Comparison of ENCODE assay signal across 8 cellular contexts in the genomic region with DNA sequence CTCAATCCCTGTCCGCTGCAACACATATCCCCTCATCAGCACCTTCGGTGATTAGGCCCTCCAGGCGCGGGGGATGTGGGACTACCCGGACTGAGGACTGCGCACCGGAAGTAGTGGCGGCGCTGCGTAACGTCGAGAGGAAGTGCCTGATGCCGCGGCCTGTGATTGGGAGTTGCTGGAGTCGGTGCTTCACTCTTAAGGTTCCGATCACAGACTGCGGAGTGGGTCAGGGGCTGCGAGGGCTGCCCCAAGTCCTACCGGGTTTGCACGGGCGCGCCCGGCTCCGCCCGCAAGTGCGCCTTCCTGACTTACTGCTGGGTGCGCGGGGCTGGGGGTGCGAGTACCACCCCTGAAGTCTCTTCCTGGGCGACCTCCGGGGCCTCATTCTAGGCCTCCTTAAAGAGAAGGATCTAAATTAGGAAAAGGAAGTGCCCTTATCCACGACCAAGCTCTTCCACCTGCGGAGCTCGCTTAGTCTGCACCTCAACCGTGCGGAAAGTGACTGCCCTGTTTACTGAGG. TPM values are rescaled to one million over a fixed set of nuclear protein-coding genes. Genes with fewer than 3 reads are reported as not detected.
DNase-seq lines count a peak whose midpoint lies in the region; ATAC-seq and TF ChIP-seq lines count a peak whose summit lies in the region.

A gene (plus strand): TSS at position 192 of the 520 bp plus-strand sequence. CDS start 1,822 bp downstream, outside the sequence.

- peaks cover 0 to 34% (median 8%) of the 10 kb centered on the region in 45 donors for H3K27me3 ChIP-seq in dorsolateral prefrontal cortex
- peaks cover 0 to 8% (median 0%) of the 10 kb centered on the region in 4 donors for H3K27me3 ChIP-seq in liver (ENCODE audit: control insufficient read depth in 4 of 4, insufficient read depth in 4 of 4, low read length in 3 of 4)

- H3K36me3 ChIP-seq in liver (ENCODE audit: control insufficient read depth in 4 of 4, insufficient read depth in 3 of 4, low read depth in 1 of 4, low read length in 3 of 4) = peaks cover 0 to 27% (median 18%) of the 10 kb centered on the region in 4 donors

- ATAC-seq in GM19351 (IDR thresholded peaks at IDR 0.05; ENCODE audit: unreplicated experiment) (peak; percentile 99), HG03469 (IDR thresholded peaks at IDR 0.05; ENCODE audit: unreplicated experiment) (peak; percentile 94)

- H3K27ac ChIP-seq in dorsolateral prefrontal cortex (peak within 1 kb of the TSS in 36 of 59 donors; percentile 4 to 90 (median 55)), liver (ENCODE audit: low read depth in 1 of 2, low read length in 2 of 2) (peak within 1 kb of the TSS in 1 of 2 donors; percentile 2)

- TF ChIP-seq RAD21 in liver (IDR thresholded peaks at IDR 0.05) = peak in 1 of 2 donors; percentile 28

- no peaks in the 10 kb centered on the region for H3K9me3 ChIP-seq in liver (ENCODE audit: control insufficient read depth in 4 of 4, low read length in 3 of 4)

- intact Hi-C loops in dorsolateral prefrontal cortex (cut with DNase I) = no loop called here

- H3K4me3 ChIP-seq in dorsolateral prefrontal cortex (peak within 1 kb of the TSS; percentile 62 to 100 (median 90)), liver (ENCODE audit: low read depth in 1 of 3, low read length in 3 of 3) (peak within 1 kb of the TSS; percentile 85 to 93 (median 93))

- WGBS in liver = under 1% methylated on average over 36 of the region's 36 CpGs

- DNase-seq in C1 segment of cervical spinal cord (lab: John Stamatoyannopoulos, UW) (peak; percentile 29 to 90 (median 85)), NCI-H748 treated with DMSO at 0.1 percent for 48 hours (lab: John Stamatoyannopoulos, UW) (peak; percentile 82), dorsolateral prefrontal cortex (peak; percentile 86 to 95 (median 92))
- DNase-seq in activated CD4-positive, alpha-beta T cell treated with anti-CD3 and anti-CD28 coated beads, Interleukin-2, amount 50 U/mL, for 48 hours = peak; percentile 91 to 92
- DNase-seq in stimulated activated CD4-positive, alpha-beta T cell treated with anti-CD3 and anti-CD28 coated beads, Interleukin-2, amount 100 ng/mL, for 48 hours = peak; percentile 90 to 91

- peaks cover 0 to 17% (median 15%) of the 10 kb centered on the region in 4 donors for H3K4me1 ChIP-seq in liver (ENCODE audit: control insufficient read depth in 4 of 4, insufficient read depth in 4 of 4, low read length in 3 of 4)

- TF ChIP-seq CTCF in dorsolateral prefrontal cortex (IDR thresholded peaks at IDR 0.05 in 54 of 56, conservative IDR thresholded peaks at IDR 0.05 in 2 of 56; ENCODE audit: low read depth in 1 of 56, partially characterized antibody in 56 of 56) = peak in 52 of 56 donors; percentile 16 to 70 (median 46)
- no peak for TF ChIP-seq CTCF in liver (IDR thresholded peaks at IDR 0.05; ENCODE audit: low read depth, low read length, missing input control)

- peak within 1 kb of the TSS; percentile 79 to 85 for H3K9ac ChIP-seq in liver (ENCODE audit: low read depth in 1 of 2, low read length in 2 of 2)

TF ChIP-seq in liver, 16 proteins besides CTCF, POLR2A, EP300 and RAD21:
- TF ChIP-seq YY1 (IDR thresholded peaks at IDR 0.05) (peak; percentile 38), RXRA (IDR thresholded peaks at IDR 0.05) (peak; percentile 33 to 78), GABPA (IDR thresholded peaks at IDR 0.05 in 1 of 2, conservative IDR thresholded peaks at IDR 0.05 in 1 of 2) (peak; percentile 100), NR2F2 (IDR thresholded peaks at IDR 0.05) (peak; percentile 33), EGR1 (IDR thresholded peaks at IDR 0.05; ENCODE audit: low read depth in 2 of 2) (peak in 1 of 2 donors; percentile 41), JUND (IDR thresholded peaks at IDR 0.05) (no peak), HNF4A (conservative IDR thresholded peaks at IDR 0.05) (peak in 1 of 2 donors; percentile 13), HNF4G (IDR thresholded peaks at IDR 0.05) (no peak), TAF1 (conservative IDR thresholded peaks at IDR 0.05) (no peak), FOXA1 (IDR thresholded peaks at IDR 0.05) (no peak), SP1 (IDR thresholded peaks at IDR 0.05) (no peak), FOXA2 (IDR thresholded peaks at IDR 0.05) (no peak)
- TF ChIP-seq, protein P1, sequence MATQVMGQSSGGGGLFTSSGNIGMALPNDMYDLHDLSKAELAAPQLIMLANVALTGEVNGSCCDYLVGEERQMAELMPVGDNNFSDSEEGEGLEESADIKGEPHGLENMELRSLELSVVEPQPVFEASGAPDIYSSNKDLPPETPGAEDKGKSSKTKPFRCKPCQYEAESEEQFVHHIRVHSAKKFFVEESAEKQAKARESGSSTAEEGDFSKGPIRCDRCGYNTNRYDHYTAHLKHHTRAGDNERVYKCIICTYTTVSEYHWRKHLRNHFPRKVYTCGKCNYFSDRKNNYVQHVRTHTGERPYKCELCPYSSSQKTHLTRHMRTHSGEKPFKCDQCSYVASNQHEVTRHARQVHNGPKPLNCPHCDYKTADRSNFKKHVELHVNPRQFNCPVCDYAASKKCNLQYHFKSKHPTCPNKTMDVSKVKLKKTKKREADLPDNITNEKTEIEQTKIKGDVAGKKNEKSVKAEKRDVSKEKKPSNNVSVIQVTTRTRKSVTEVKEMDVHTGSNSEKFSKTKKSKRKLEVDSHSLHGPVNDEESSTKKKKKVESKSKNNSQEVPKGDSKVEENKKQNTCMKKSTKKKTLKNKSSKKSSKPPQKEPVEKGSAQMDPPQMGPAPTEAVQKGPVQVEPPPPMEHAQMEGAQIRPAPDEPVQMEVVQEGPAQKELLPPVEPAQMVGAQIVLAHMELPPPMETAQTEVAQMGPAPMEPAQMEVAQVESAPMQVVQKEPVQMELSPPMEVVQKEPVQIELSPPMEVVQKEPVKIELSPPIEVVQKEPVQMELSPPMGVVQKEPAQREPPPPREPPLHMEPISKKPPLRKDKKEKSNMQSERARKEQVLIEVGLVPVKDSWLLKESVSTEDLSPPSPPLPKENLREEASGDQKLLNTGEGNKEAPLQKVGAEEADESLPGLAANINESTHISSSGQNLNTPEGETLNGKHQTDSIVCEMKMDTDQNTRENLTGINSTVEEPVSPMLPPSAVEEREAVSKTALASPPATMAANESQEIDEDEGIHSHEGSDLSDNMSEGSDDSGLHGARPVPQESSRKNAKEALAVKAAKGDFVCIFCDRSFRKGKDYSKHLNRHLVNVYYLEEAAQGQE (IDR thresholded peaks at IDR 0.05) = no peak
- TF ChIP-seq, protein P2, sequence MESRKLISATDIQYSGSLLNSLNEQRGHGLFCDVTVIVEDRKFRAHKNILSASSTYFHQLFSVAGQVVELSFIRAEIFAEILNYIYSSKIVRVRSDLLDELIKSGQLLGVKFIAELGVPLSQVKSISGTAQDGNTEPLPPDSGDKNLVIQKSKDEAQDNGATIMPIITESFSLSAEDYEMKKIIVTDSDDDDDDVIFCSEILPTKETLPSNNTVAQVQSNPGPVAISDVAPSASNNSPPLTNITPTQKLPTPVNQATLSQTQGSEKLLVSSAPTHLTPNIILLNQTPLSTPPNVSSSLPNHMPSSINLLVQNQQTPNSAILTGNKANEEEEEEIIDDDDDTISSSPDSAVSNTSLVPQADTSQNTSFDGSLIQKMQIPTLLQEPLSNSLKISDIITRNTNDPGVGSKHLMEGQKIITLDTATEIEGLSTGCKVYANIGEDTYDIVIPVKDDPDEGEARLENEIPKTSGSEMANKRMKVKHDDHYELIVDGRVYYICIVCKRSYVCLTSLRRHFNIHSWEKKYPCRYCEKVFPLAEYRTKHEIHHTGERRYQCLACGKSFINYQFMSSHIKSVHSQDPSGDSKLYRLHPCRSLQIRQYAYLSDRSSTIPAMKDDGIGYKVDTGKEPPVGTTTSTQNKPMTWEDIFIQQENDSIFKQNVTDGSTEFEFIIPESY (IDR thresholded peaks at IDR 0.05) = no peak
- TF ChIP-seq, protein P3, sequence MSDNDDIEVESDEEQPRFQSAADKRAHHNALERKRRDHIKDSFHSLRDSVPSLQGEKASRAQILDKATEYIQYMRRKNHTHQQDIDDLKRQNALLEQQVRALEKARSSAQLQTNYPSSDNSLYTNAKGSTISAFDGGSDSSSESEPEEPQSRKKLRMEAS (IDR thresholded peaks at IDR 0.05) = peak; percentile 60
- TF ChIP-seq, protein P4, sequence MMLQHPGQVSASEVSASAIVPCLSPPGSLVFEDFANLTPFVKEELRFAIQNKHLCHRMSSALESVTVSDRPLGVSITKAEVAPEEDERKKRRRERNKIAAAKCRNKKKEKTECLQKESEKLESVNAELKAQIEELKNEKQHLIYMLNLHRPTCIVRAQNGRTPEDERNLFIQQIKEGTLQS (IDR thresholded peaks at IDR 0.05) = no peak

RNA-seq across cellular contexts. Expression of the gene that starts here (rescaled TPM):
- total RNA-seq in dorsolateral prefrontal cortex (10 to 100 TPM; 16.3 to 51.9 (median 31.0) TPM), liver (10 to 100 TPM in 1 of 2 donors, 1 to 10 TPM in 1; 7.8 to 14.5 TPM)
- polyA plus RNA-seq in liver = 10 to 100 TPM; 13.2 to 17.2 TPM
